ENCODE assay signal across 22 cellular contexts in the genomic region with DNA sequence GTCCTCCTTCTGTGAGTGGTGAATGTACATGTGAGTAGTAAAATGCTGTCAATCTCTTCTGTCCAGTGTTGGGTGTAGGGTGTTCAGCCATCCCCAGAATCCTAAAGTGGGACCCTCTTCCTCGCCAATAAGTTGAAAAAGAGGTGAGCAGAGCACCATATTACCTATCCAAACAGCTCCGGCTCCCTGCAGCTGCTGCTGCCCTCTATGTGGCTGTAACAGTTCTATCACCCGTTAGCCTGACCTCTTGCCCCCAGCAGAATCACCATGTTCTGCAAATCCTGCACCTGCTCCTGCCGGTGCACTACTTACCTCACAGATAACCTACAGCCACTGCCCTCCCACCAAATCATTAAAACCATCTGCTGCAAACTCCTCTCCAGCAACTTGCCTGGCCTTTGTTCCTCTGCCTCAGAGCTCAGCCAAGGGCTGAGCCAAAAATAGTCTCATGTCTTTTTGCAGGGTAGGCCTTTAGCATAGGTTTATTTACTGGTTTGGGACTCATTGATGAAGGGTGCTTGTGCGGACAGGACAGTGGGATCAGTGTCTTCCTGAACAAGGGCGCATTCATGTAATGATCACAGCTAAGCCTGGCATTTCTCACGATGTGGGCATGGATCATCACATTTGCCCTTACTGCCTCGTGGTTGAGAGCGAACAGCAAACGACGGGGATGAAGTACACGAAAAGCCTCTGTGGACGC. TPM values are rescaled to one million over a fixed set of nuclear protein-coding genes. Genes with fewer than 3 reads are reported as not detected.
DNase-seq lines count a peak whose midpoint lies in the region; ATAC-seq, FAIRE-seq and TF ChIP-seq lines count a peak whose summit lies in the region.
"Had no signal": no experiment of that assay in that cellular context is flagged by ENCODE, and none has a peak within 500 bp of the region (broad histone marks: within the 10 kb centered on the region; RNA-seq: fewer than 3 reads in every experiment).

No MANE protein-coding gene starts in this region.

- no peak overlapping the region for H3K27ac Mint-ChIP-seq in activated naive CD8-positive, alpha-beta T cell treated with anti-CD3 and anti-CD28 coated beads for 36 hours
- H3K27ac Mint-ChIP-seq: naive B cell, T-helper 17 cell had no signal

- H3K4me2 ChIP-seq in A549 = no peak overlapping the region
- H3K4me2 ChIP-seq: BLaER1 had no signal

- H3K4me1 Mint-ChIP-seq in activated naive CD8-positive, alpha-beta T cell treated with anti-CD3 and anti-CD28 coated beads for 36 hours = peaks cover 4% of the 10 kb centered on the region
- H3K4me1 Mint-ChIP-seq: naive B cell had no signal

- H3K9me3 ChIP-seq in A549 = no peaks in the 10 kb centered on the region
- H3K9me3 ChIP-seq: BLaER1, esophagus muscularis mucosa, left lung, neutrophil, psoas muscle, stomach had no signal

- no peaks in the 10 kb centered on the region for H3K9me3 Mint-ChIP-seq in activated naive CD8-positive, alpha-beta T cell treated with anti-CD3 and anti-CD28 coated beads for 36 hours

- H3K27ac ChIP-seq in A549 = no peak overlapping the region
- H3K27ac ChIP-seq in foreskin keratinocyte = no peak overlapping the region
- H3K27ac ChIP-seq: BLaER1, esophagus muscularis mucosa, left lung, neutrophil, psoas muscle, RWPE1, SK-N-MC, stomach, tibial artery had no signal

- H3K27me3 ChIP-seq in foreskin keratinocyte = no peaks in the 10 kb centered on the region
- H3K27me3 ChIP-seq: BLaER1 had no signal

- POLR2A ChIA-PET in A549 (lab: Yijun Ruan, JAX) = no interaction called here

- no peak for TF ChIP-seq POLR2A in A549 (IDR thresholded peaks at IDR 0.05; ENCODE audit: low read length)

- WGBS in A549 (ENCODE audit: missing lambda C conversion rate) = 40% methylated on average over 13 of the region's 13 CpGs

- no peak overlapping the region for H3K4me3 Mint-ChIP-seq in activated naive CD8-positive, alpha-beta T cell treated with anti-CD3 and anti-CD28 coated beads for 36 hours
- H3K4me3 Mint-ChIP-seq: naive B cell, T-helper 17 cell had no signal

- TF ChIP-seq CTCF in A549 (IDR thresholded peaks at IDR 0.05) = no peak
- TF ChIP-seq CTCF in foreskin keratinocyte (conservative IDR thresholded peaks at IDR 0.05) = peak; percentile 4

- H3K4me1 ChIP-seq in A549 (no peaks in the 10 kb centered on the region), foreskin keratinocyte (no peaks in the 10 kb centered on the region)
- H3K4me1 ChIP-seq: BLaER1, esophagus muscularis mucosa, left lung, psoas muscle, tibial artery had no signal

- H3K36me3 Mint-ChIP-seq in activated naive CD8-positive, alpha-beta T cell treated with anti-CD3 and anti-CD28 coated beads for 36 hours = no peaks in the 10 kb centered on the region
- H3K36me3 Mint-ChIP-seq: naive B cell had no signal

- TF ChIP-seq RAD21 in A549 (conservative IDR thresholded peaks at IDR 0.05 in 1 of 2, IDR thresholded peaks at IDR 0.05 in 1 of 2) = no peak

- peak; percentile 47 to 55; a peak in 3 of 6 replicates for ATAC-seq in A549
- no peak for ATAC-seq in foreskin keratinocyte

- DNase-seq in A549 (ENCODE audit: low read depth in 1 of 2, low spot score in 1 of 2) = no peak
- DNase-seq in RPMI7951 (ENCODE audit: low read depth) = peak; percentile 4
- no peak for DNase-seq in foreskin keratinocyte
- peak; percentile 8 for DNase-seq in middle frontal gyrus (ENCODE audit: extremely low spot score, low spot score)
- no peak for DNase-seq in activated naive CD8-positive, alpha-beta T cell treated with anti-CD3 and anti-CD28 coated beads for 36 hours
- no peak for DNase-seq in NCI-H187 treated with DMSO at 0.1 percent for 48 hours (lab: John Stamatoyannopoulos, UW)
- no peak for DNase-seq in NCI-H774 (lab: John Stamatoyannopoulos, UW)
- DNase-seq: cortex of kidney, naive B cell, NCI-H1436 treated with DMSO at 0.1 percent for 48 hours, NCI-H446 treated with DMSO at 0.1 percent for 48 hours, tibial artery had no signal

- H3K4me3 ChIP-seq in A549 = no peak overlapping the region
- H3K4me3 ChIP-seq: BLaER1, left lung, psoas muscle, SK-N-MC, stomach, tibial artery had no signal

- peaks cover 38% of the 10 kb centered on the region for H3K27me3 Mint-ChIP-seq in activated naive CD8-positive, alpha-beta T cell treated with anti-CD3 and anti-CD28 coated beads for 36 hours

- no peak for TF ChIP-seq EP300 in A549 (IDR thresholded peaks at IDR 0.05)

- FAIRE-seq in A549 (lab: Jason Lieb, UNC) = no peak

- CTCF ChIA-PET in A549 (lab: Yijun Ruan, JAX) = interaction anchor here (0.6 to 2.3 kb wide), 49 partner anchors 8 to 797 kb away, joined by 3 to 29 read pairs (median 5); a partner anchor contains a TSS

TF ChIP-seq in A549, 52 proteins besides CTCF, POLR2A, EP300 and RAD21:
- TF ChIP-seq HDAC2 (IDR thresholded peaks at IDR 0.05) (no peak), ZSCAN20 (CRISPR knock-in tag; IDR thresholded peaks at IDR 0.05) (no peak), HOXB13 (CRISPR knock-in tag; IDR thresholded peaks at IDR 0.05; ENCODE audit: low read depth) (no peak), RCOR1 (IDR thresholded peaks at IDR 0.05; ENCODE audit: low read depth, low read length) (no peak), FOSB (CRISPR knock-in tag; IDR thresholded peaks at IDR 0.05) (no peak), TP53 (CRISPR knock-in tag; IDR thresholded peaks at IDR 0.05) (no peak), CHD4 (IDR thresholded peaks at IDR 0.05; ENCODE audit: borderline replicate concordance) (no peak), EHMT2 (IDR thresholded peaks at IDR 0.05; ENCODE audit: low read depth) (no peak), GATA3 (IDR thresholded peaks at IDR 0.05; ENCODE audit: borderline replicate concordance) (no peak), HOXA7 (CRISPR knock-in tag; IDR thresholded peaks at IDR 0.05) (no peak), NFE2L2 (conservative IDR thresholded peaks at IDR 0.05; ENCODE audit: low read length) (no peak), MAZ (IDR thresholded peaks at IDR 0.05; ENCODE audit: borderline replicate concordance, low read depth, low read length) (no peak)
- TF ChIP-seq, protein P1, sequence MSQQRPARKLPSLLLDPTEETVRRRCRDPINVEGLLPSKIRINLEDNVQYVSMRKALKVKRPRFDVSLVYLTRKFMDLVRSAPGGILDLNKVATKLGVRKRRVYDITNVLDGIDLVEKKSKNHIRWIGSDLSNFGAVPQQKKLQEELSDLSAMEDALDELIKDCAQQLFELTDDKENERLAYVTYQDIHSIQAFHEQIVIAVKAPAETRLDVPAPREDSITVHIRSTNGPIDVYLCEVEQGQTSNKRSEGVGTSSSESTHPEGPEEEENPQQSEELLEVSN (IDR thresholded peaks at IDR 0.05; ENCODE audit: borderline replicate concordance, low read depth) = no peak
- TF ChIP-seq, protein P2, sequence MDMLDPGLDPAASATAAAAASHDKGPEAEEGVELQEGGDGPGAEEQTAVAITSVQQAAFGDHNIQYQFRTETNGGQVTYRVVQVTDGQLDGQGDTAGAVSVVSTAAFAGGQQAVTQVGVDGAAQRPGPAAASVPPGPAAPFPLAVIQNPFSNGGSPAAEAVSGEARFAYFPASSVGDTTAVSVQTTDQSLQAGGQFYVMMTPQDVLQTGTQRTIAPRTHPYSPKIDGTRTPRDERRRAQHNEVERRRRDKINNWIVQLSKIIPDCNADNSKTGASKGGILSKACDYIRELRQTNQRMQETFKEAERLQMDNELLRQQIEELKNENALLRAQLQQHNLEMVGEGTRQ (IDR thresholded peaks at IDR 0.05) = no peak
- TF ChIP-seq, protein P3, sequence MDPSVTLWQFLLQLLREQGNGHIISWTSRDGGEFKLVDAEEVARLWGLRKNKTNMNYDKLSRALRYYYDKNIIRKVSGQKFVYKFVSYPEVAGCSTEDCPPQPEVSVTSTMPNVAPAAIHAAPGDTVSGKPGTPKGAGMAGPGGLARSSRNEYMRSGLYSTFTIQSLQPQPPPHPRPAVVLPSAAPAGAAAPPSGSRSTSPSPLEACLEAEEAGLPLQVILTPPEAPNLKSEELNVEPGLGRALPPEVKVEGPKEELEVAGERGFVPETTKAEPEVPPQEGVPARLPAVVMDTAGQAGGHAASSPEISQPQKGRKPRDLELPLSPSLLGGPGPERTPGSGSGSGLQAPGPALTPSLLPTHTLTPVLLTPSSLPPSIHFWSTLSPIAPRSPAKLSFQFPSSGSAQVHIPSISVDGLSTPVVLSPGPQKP (IDR thresholded peaks at IDR 0.05; ENCODE audit: low read depth, low read length) = no peak
- TF ChIP-seq, protein P4, sequence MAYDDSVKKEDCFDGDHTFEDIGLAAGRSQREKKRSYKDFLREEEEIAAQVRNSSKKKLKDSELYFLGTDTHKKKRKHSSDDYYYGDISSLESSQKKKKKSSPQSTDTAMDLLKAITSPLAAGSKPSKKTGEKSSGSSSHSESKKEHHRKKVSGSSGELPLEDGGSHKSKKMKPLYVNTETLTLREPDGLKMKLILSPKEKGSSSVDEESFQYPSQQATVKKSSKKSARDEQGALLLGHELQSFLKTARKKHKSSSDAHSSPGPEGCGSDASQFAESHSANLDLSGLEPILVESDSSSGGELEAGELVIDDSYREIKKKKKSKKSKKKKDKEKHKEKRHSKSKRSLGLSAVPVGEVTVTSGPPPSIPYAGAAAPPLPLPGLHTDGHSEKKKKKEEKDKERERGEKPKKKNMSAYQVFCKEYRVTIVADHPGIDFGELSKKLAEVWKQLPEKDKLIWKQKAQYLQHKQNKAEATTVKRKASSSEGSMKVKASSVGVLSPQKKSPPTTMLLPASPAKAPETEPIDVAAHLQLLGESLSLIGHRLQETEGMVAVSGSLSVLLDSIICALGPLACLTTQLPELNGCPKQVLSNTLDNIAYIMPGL (CRISPR knock-in tag; IDR thresholded peaks at IDR 0.05; ENCODE audit: borderline replicate concordance) = no peak

RNA-seq across cellular contexts. Expression of a gene that starts 49.6 kb away (rescaled TPM):
- polyA plus RNA-seq in A549 (2011; rRNA removed) (not detected in 2 replicates), A549 (2017; fragmentation: RNase III; extraction: RNeasy Plus Mini Kit Qiagen cat#74134 plus additional on column Dnase treatment) (not detected in 3 replicates), foreskin keratinocyte (0.06 TPM in 1 of 2 replicates, not detected in the other)
- not detected in 2 replicates for polyA plus RNA-seq in A549 (2012; cell fraction: cytosol; rRNA removed)
- not detected in 2 replicates for polyA plus RNA-seq in A549 (2012; cell fraction: nucleus; rRNA removed)
- polyA minus RNA-seq in A549 (2011; rRNA and poly(A)+ RNA removed) = not detected in 2 replicates
- total RNA-seq in RPMI7951 (2014; rRNA removed; shearing (Covaris generic)) = not detected in 2 replicates
- total RNA-seq in foreskin keratinocyte = not detected in 2 replicates
- total RNA-seq in activated naive CD8-positive, alpha-beta T cell treated with anti-CD3 and anti-CD28 coated beads for 36 hours = not detected
- total RNA-seq: IMR-90, T-helper 17 cell had no signal
- polyA plus RNA-seq: IMR-90 had no signal

Comparison
In these comparisons a context has a peak if more than half of its experiments do, and no peak if none do; other contexts are left out.
1. DNase-seq: peak in RPMI7951 (single experiment) and middle frontal gyrus (single experiment); none in A549 (0 of 2), foreskin keratinocyte (0 of 2), activated naive CD8-positive, alpha-beta T cell treated with anti-CD3 and anti-CD28 coated beads for 36 hours (single experiment), NCI-H187 treated with DMSO at 0.1 percent for 48 hours (single experiment) and NCI-H774 (single experiment).